ENCODE assay signal across 24 cellular contexts in the genomic region with DNA sequence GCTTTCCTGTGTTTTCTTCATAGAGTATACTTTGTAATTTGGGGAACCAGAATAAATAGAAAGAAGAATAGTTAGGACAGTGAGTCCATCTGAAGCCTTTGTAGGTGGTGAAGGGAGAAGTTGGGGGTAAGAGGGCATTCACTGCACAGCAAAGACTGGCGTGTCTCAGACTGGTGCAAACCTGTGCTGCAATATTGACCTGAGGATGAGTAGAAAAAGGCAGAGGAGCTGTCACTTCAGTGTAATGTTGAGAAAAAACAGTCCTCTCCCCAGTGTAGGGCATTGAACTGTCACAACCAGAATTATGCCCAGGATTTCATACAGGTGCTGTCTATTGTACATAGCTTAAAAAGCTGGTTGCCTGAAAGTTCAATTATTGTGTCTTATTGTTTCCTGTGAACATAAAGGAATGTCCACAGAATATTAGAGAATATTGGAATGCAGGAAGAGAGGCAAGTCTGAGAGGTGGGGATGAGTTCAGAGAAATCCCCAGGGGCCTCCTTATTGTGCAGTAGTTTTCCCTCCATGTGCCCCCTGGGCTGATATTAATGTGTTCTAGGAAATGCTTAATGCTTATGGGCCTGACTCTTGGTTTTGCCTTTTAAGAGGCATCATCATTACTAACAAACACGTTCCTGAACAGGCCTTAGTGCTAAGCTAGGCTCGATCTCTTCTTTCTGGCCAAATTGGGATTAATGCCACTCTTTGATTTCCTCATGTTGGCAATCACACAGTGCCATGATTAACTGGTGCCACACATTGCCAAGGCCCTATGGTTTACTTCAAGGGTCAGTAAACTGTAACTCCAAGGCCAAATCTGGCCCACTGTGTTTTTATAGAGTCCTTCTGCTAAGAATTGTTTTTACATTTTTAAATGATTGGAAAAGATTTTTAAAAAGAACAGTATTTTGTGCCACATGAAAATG. TPM values are rescaled to one million over a fixed set of nuclear protein-coding genes. Genes with fewer than 3 reads are reported as not detected.
DNase-seq lines count a peak whose midpoint lies in the region; ATAC-seq and TF ChIP-seq lines count a peak whose summit lies in the region.
"Had no signal": no experiment of that assay in that cellular context is flagged by ENCODE, and none has a peak within 500 bp of the region (broad histone marks: within the 10 kb centered on the region; RNA-seq: fewer than 3 reads in every experiment).

No MANE protein-coding gene starts in this region.

- in situ Hi-C loops in transverse colon (cut with MboI; ENCODE audit: low pct_ligation_motif_present in 1 of 4, low pct_unique_long_range_greater_than_20kb in 1 of 4, low sequenced_read_pairs in 3 of 4): no loop called here

- no peak for ATAC-seq in left cardiac atrium
- ATAC-seq: activated CD4-positive, alpha-beta T cell treated with anti-CD3 and anti-CD28 coated beads for 36 hours; activated CD8-positive, alpha-beta T cell treated with anti-CD3 and anti-CD28 coated beads for 36 hours; left ventricle myocardium superior had no signal

- no peak overlapping the region for H3T11ph ChIP-seq in H9 (ENCODE audit: low read length)

- peaks cover 43 to 48% of the 10 kb centered on the region in 2 experiments for H3K4me1 Mint-ChIP-seq in H9
- H3K4me1 Mint-ChIP-seq in dendritic cell treated with granulocyte-macrophage colony-stimulating factor and Interleukin-4, amounts not matched to agents 40 ng/mL and 50 ng/mL, for 4 days (ENCODE audit: low read depth): peaks cover 65% of the 10 kb centered on the region
- H3K4me1 Mint-ChIP-seq: activated naive CD4-positive, alpha-beta T cell treated with anti-CD3 and anti-CD28 coated beads, Interleukin-2, amount 10 ng/mL, durations not matched to agents 7 days and 5 days; naive B cell had no signal

- DNase-seq in H9: peak; percentile 12
- no peak for DNase-seq in transverse colon
- DNase-seq in left cardiac atrium: no peak
- no peak for DNase-seq in kidney tubule cell (ENCODE audit: low spot score)
- no peak for DNase-seq in stimulated activated CD8-positive, alpha-beta memory T cell treated with anti-CD3 and anti-CD28 coated beads, Interleukin-4, amount 100 ng/mL, for 48 hours
- DNase-seq: activated CD8-positive, alpha-beta T cell treated with anti-CD3 and anti-CD28 coated beads for 36 hours; activated naive CD4-positive, alpha-beta T cell treated with anti-CD3 and anti-CD28 coated beads, Interleukin-2, amount 10 ng/mL, durations not matched to agents 7 days and 5 days; amniotic stem cell; BE2C; COR-L47; HCEC 1CT; left ventricle myocardium superior; naive B cell; NCI-H1048; NCI-H748 treated with DMSO at 0.1 percent for 48 hours; nucleus accumbens; Peyer's patch; SHP77; stimulated activated naive CD4-positive, alpha-beta T cell; uterus had no signal

- H2BK12ac ChIP-seq in H9 (ENCODE audit: insufficient read length, low read depth, low read length): no peak overlapping the region

- no peaks in the 10 kb centered on the region for H3K27me3 ChIP-seq in H9 (ENCODE audit: insufficient read depth, low read length)
- no peaks in the 10 kb centered on the region for H3K27me3 ChIP-seq in muscle layer of colon (ENCODE audit: control insufficient read depth in 1 of 2, insufficient read depth in 2 of 2, low read length in 2 of 2)
- H3K27me3 ChIP-seq in transverse colon: no peaks in the 10 kb centered on the region
- H3K27me3 ChIP-seq: BE2C, Peyer's patch, suprapubic skin, uterus had no signal

- peaks cover 0 to 7% (median 0%) of the 10 kb centered on the region in 3 experiments; a peak in 4 of 7 replicates for H3K36me3 Mint-ChIP-seq in H9 (ENCODE audit: insufficient read depth in 1 of 3, low read depth in 3 of 3)
- H3K36me3 Mint-ChIP-seq in dendritic cell treated with granulocyte-macrophage colony-stimulating factor and Interleukin-4, amounts not matched to agents 40 ng/mL and 50 ng/mL, for 4 days (ENCODE audit: low read depth): peaks cover 41% of the 10 kb centered on the region
- H3K36me3 Mint-ChIP-seq: activated naive CD4-positive, alpha-beta T cell treated with anti-CD3 and anti-CD28 coated beads, Interleukin-2, amount 10 ng/mL, durations not matched to agents 7 days and 5 days; naive B cell had no signal

- H3K27me3 Mint-ChIP-seq in H9 (ENCODE audit: low read depth): no peaks in the 10 kb centered on the region
- no peaks in the 10 kb centered on the region for H3K27me3 Mint-ChIP-seq in dendritic cell treated with granulocyte-macrophage colony-stimulating factor and Interleukin-4, amounts not matched to agents 40 ng/mL and 50 ng/mL, for 4 days
- H3K27me3 Mint-ChIP-seq: activated CD4-positive, alpha-beta T cell treated with anti-CD3 and anti-CD28 coated beads for 36 hours; activated CD8-positive, alpha-beta T cell treated with anti-CD3 and anti-CD28 coated beads for 36 hours; activated naive CD4-positive, alpha-beta T cell treated with anti-CD3 and anti-CD28 coated beads, Interleukin-2, amount 10 ng/mL, durations not matched to agents 7 days and 5 days had no signal

- H3K4me1 ChIP-seq in H9 (ENCODE audit: insufficient read depth, low read length) (peaks cover 14% of the 10 kb centered on the region; the same call in 1 of the 2 replicates), muscle layer of colon (ENCODE audit: insufficient read depth, low read length) (peaks cover 74% of the 10 kb centered on the region), transverse colon (peaks cover 0 to 11% (median 1%) of the 10 kb centered on the region in 4 donors)
- H3K4me1 ChIP-seq: uterus had no signal

- TF ChIP-seq CTCF in H9 (conservative IDR thresholded peaks at IDR 0.05): no peak
- TF ChIP-seq CTCF in transverse colon (IDR thresholded peaks at IDR 0.05): no peak

- no peaks in the 10 kb centered on the region for H3K23me2 ChIP-seq in H9 (ENCODE audit: insufficient read length, low read depth, low read length, poor library complexity, severe bottlenecking)

- WGBS in H9 (ENCODE audit: extremely low coverage, insufficient read length, low lambda C conversion rate): no CpG with 5 or more reads among the region's 3 CpGs
- WGBS in transverse colon (ENCODE audit: low coverage in 1 of 2), 2 donors: 80 to 88% methylated on average over 1 to 3 of the region's 3 CpGs

- no peaks in the 10 kb centered on the region for H3K9me3 ChIP-seq in H9 (ENCODE audit: control insufficient read depth, low read depth, low read length)
- H3K9me3 ChIP-seq in muscle layer of colon (ENCODE audit: low read length): no peaks in the 10 kb centered on the region
- no peaks in the 10 kb centered on the region for H3K9me3 ChIP-seq in transverse colon
- H3K9me3 ChIP-seq: BE2C, Peyer's patch, suprapubic skin, uterus had no signal

- no peak for TF ChIP-seq EP300 in transverse colon (IDR thresholded peaks at IDR 0.05; ENCODE audit: low read depth)

- no peak overlapping the region for H2AK5ac ChIP-seq in H9 (ENCODE audit: insufficient read length, low read length)

- H2BK15ac ChIP-seq in H9 (ENCODE audit: low read depth, low read length): no peak overlapping the region

- no peak overlapping the region for H3K18ac ChIP-seq in H9 (ENCODE audit: insufficient read length, low read depth, low read length)

- no peak overlapping the region for H4K8ac ChIP-seq in H9 (replicated peaks; ENCODE audit: insufficient read length, low read depth, low read length)

- H3K4me3 ChIP-seq in muscle layer of colon (ENCODE audit: low read depth in 1 of 2, low read length in 2 of 2): no peak overlapping the region
- no peak overlapping the region for H3K4me3 ChIP-seq in transverse colon
- H3K4me3 ChIP-seq: Peyer's patch, suprapubic skin, uterus had no signal

- H3K9ac ChIP-seq in H9 (ENCODE audit: extremely low read depth, insufficient read length, low read length) (no peak overlapping the region), muscle layer of colon (ENCODE audit: low read length) (no peak overlapping the region)

- H3K4ac ChIP-seq in H9 (ENCODE audit: low read depth, low read length): no peak overlapping the region

- no peak overlapping the region for H3K56ac ChIP-seq in H9 (ENCODE audit: insufficient read length, low read depth, low read length)

- H3K4me3 Mint-ChIP-seq in H9: no peak overlapping the region; a peak in 1 of 5 replicates
- H3K4me3 Mint-ChIP-seq in dendritic cell treated with granulocyte-macrophage colony-stimulating factor and Interleukin-4, amounts not matched to agents 40 ng/mL and 50 ng/mL, for 4 days: no peak overlapping the region
- H3K4me3 Mint-ChIP-seq: activated CD4-positive, alpha-beta T cell treated with anti-CD3 and anti-CD28 coated beads for 36 hours; activated CD8-positive, alpha-beta T cell treated with anti-CD3 and anti-CD28 coated beads for 36 hours; activated naive CD4-positive, alpha-beta T cell treated with anti-CD3 and anti-CD28 coated beads, Interleukin-2, amount 10 ng/mL, durations not matched to agents 7 days and 5 days; naive B cell had no signal

- no peak overlapping the region for H3K23ac ChIP-seq in H9 (ENCODE audit: insufficient read length, low read depth, low read length)

- H4K20me1 ChIP-seq in H9 (ENCODE audit: control insufficient read depth, insufficient read depth, insufficient read length): no peaks in the 10 kb centered on the region

- no peak overlapping the region for H2BK120ac ChIP-seq in H9 (ENCODE audit: low read depth, low read length, poor library complexity, severe bottlenecking)

- no peak overlapping the region for H2BK5ac ChIP-seq in H9 (ENCODE audit: insufficient read length, low read length)

- intact Hi-C loops in dendritic cell treated with granulocyte-macrophage colony-stimulating factor and Interleukin-4, amounts not matched to agents 40 ng/mL and 50 ng/mL, for 4 days (cut with micrococcal nuclease): no loop called here
- intact Hi-C loops in transverse colon (cut with DNase I; ENCODE audit: low total_unique reads): no loop called here
- intact Hi-C loops in left cardiac atrium (cut with DNase I): no loop called here

- no peak overlapping the region for H3K27ac ChIP-seq in H9 (ENCODE audit: insufficient read length, low read depth, low read length)
- peak overlapping the region; percentile 59 for H3K27ac ChIP-seq in muscle layer of colon (ENCODE audit: low read depth, low read length)
- peak overlapping the region in 3 of 4 donors; percentile 13 to 59 (median 46) for H3K27ac ChIP-seq in transverse colon
- H3K27ac ChIP-seq: Peyer's patch, suprapubic skin, uterus had no signal

- no peak overlapping the region for H2AFZ ChIP-seq in H9 (ENCODE audit: low read length)

- peaks cover 4% of the 10 kb centered on the region for H3K79me1 ChIP-seq in H9 (ENCODE audit: insufficient read depth, low read depth, low read length, poor library complexity, severe bottlenecking)

- no peak overlapping the region; the same call in 1 of the 2 replicates for H3K14ac ChIP-seq in H9 (ENCODE audit: insufficient read depth, low read length)

- no peak overlapping the region for H4K91ac ChIP-seq in H9 (ENCODE audit: insufficient read length, low read depth, low read length)

- no peak overlapping the region for H4K5ac ChIP-seq in H9 (ENCODE audit: insufficient read length, low read depth, low read length)

- H3K9me3 Mint-ChIP-seq in H9: no peaks in the 10 kb centered on the region
- H3K9me3 Mint-ChIP-seq in dendritic cell treated with granulocyte-macrophage colony-stimulating factor and Interleukin-4, amounts not matched to agents 40 ng/mL and 50 ng/mL, for 4 days: no peaks in the 10 kb centered on the region
- H3K9me3 Mint-ChIP-seq: activated CD8-positive, alpha-beta T cell treated with anti-CD3 and anti-CD28 coated beads for 36 hours; activated naive CD4-positive, alpha-beta T cell treated with anti-CD3 and anti-CD28 coated beads, Interleukin-2, amount 10 ng/mL, durations not matched to agents 7 days and 5 days had no signal

- peaks cover 8% of the 10 kb centered on the region; the same call in 1 of the 2 replicates for H3K79me2 ChIP-seq in H9 (ENCODE audit: insufficient read depth, low read length)

- peak overlapping the region in 2 of 3 experiments; percentile 32 to 84; a peak in 4 of 7 replicates for H3K27ac Mint-ChIP-seq in H9
- H3K27ac Mint-ChIP-seq in dendritic cell treated with granulocyte-macrophage colony-stimulating factor and Interleukin-4, amounts not matched to agents 40 ng/mL and 50 ng/mL, for 4 days: peak overlapping the region; percentile 87
- H3K27ac Mint-ChIP-seq: activated CD4-positive, alpha-beta T cell treated with anti-CD3 and anti-CD28 coated beads for 36 hours; activated CD8-positive, alpha-beta T cell treated with anti-CD3 and anti-CD28 coated beads for 36 hours; activated naive CD4-positive, alpha-beta T cell treated with anti-CD3 and anti-CD28 coated beads, Interleukin-2, amount 10 ng/mL, durations not matched to agents 7 days and 5 days had no signal

- no peak for TF ChIP-seq POLR2A in transverse colon (IDR thresholded peaks at IDR 0.05)

- H2BK20ac ChIP-seq in H9 (ENCODE audit: low read depth, low read length, poor library complexity, severe bottlenecking): no peak overlapping the region

- peak overlapping the region; percentile 13 for H3K4me2 ChIP-seq in H9 (ENCODE audit: insufficient read depth, insufficient read length, low read length)

- no peaks in the 10 kb centered on the region for H3K36me3 ChIP-seq in muscle layer of colon (ENCODE audit: insufficient read depth, low read length)
- no peaks in the 10 kb centered on the region for H3K36me3 ChIP-seq in transverse colon
- H3K36me3 ChIP-seq: BE2C, Peyer's patch, suprapubic skin, uterus had no signal

RNA-seq across cellular contexts. Expression of a gene that starts 34.0 kb away (rescaled TPM):
- total RNA-seq in H9 (2021) (78.3 and 79.4 TPM in 2 replicates), transverse colon (10 to 100 TPM; 14.5 to 28.3 (median 20.7) TPM), left cardiac atrium (10 to 100 TPM; 19.9 to 21.7 TPM)
